8 cellular contexts compared by ENCODE assay signal in the genomic region with DNA sequence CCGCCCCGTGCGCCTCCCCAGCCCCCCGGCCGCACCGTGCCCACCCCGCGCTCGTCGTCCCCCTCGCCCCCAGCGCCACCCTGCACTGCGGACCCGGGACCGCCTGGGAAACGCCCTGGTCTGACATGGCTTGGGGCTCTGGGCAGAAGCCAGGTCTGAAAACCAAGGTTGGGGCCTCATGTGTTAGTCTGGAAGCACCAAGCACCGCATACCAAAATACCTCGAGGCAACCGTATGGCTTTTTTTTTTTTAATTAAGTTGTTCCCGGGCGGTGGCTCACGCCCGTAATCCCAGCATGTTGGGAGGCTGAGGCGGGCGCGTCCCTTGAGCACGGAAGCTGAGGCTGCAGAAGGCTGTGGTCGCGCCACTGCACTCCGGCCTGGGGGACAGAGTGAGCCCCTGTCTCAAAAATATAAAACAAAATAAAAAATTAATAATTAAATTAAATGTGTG.
DNase-seq lines count a peak whose midpoint lies in the region; ATAC-seq, FAIRE-seq and TF ChIP-seq lines count a peak whose summit lies in the region.

No MANE protein-coding gene starts in this region.

- TF ChIP-seq EP300 in K562 (IDR thresholded peaks at IDR 0.05; ENCODE audit: low read length), result no peak

- DNase-seq in NCI-H510A (lab: John Stamatoyannopoulos, UW) (peak; percentile 31), NCI-H510A treated with DMSO at 0.1 percent for 48 hours (lab: John Stamatoyannopoulos, UW) (no peak), HAP-1 (ENCODE audit: low spot score in 2 of 2) (peak in 1 of 2 experiments; percentile 13), NCI-H146 (lab: John Stamatoyannopoulos, UW) (peak; percentile 67), K562 (ENCODE audit: extremely low read depth in 1 of 4, low spot score in 3 of 4) (peak in 3 of 4 experiments; percentile 41 to 59 (median 54)), keratinocyte (ENCODE audit: low read depth, low spot score) (no peak), substantia nigra (lab: John Stamatoyannopoulos, UW) (peak in 21 of 49 donors; percentile 44 to 79 (median 58))

- FAIRE-seq in K562 (lab: Jason Lieb, UNC) (no peak), keratinocyte (lab: Jason Lieb, UNC) (no peak)

- no peaks in the 10 kb centered on the region; the same call in 1 of the 2 replicates for H3K27me3 ChIP-seq in HAP-1 (ENCODE audit: low read depth)
- no peaks in the 10 kb centered on the region for H3K27me3 ChIP-seq in K562 (ENCODE audit: control insufficient read depth in 2 of 2, insufficient read depth in 2 of 2, low read length in 2 of 2)
- H3K27me3 ChIP-seq in keratinocyte (ENCODE audit: control insufficient read depth, extremely low read depth, insufficient read depth, low read length), result no peaks in the 10 kb centered on the region

- H3K9me3 ChIP-seq in HAP-1, result no peaks in the 10 kb centered on the region
- no peaks in the 10 kb centered on the region for H3K9me3 ChIP-seq in K562 (replicated peaks; ENCODE audit: control insufficient read depth, insufficient read depth, low read depth, low read length)
- no peaks in the 10 kb centered on the region for H3K9me3 ChIP-seq in keratinocyte (ENCODE audit: control insufficient read depth, low read depth, low read length)

- H3K9ac ChIP-seq in K562 (ENCODE audit: insufficient read depth in 1 of 2, low read depth in 2 of 2, low read length in 2 of 2) (peak overlapping the region; percentile 83 to 94), keratinocyte (ENCODE audit: control insufficient read depth, extremely low read depth, insufficient read depth, low read length) (peak overlapping the region; percentile 97)

- 0 out of 2 replicates have a peak overlapping the region, but pooled peaks have one; percentile 58 for H2AFZ ChIP-seq in K562 (ENCODE audit: low read depth, low read length)
- peak overlapping the region; percentile 19 for H2AFZ ChIP-seq in keratinocyte (ENCODE audit: control insufficient read depth, low read length)

- H3K4me3 ChIP-seq in HAP-1 (peak overlapping the region; percentile 39), K562 (peak overlapping the region; percentile 35), keratinocyte (ENCODE audit: control insufficient read depth in 2 of 3, extremely low read depth in 1 of 3, insufficient read depth in 2 of 3, low read depth in 1 of 3, low read length in 3 of 3) (peak overlapping the region; percentile 32 to 64 (median 60))

- no peak for TF ChIP-seq CTCF in K562 (IDR thresholded peaks at IDR 0.05 in 2 of 3, conservative IDR thresholded peaks at IDR 0.05 in 1 of 3; ENCODE audit: insufficient read depth in 2 of 3, low read depth in 1 of 3, low read length in 3 of 3)
- TF ChIP-seq CTCF in keratinocyte (optimal IDR thresholded peaks at IDR 0.05 in 1 of 3, IDR thresholded peaks at IDR 0.05 in 1 of 3, conservative IDR thresholded peaks at IDR 0.05 in 1 of 3; ENCODE audit: extremely low read depth in 1 of 3, insufficient read depth in 2 of 3, low read length in 3 of 3), result no peak

- H3K9me1 ChIP-seq in K562 (ENCODE audit: control insufficient read depth, insufficient read depth, low read length) (no peaks in the 10 kb centered on the region), keratinocyte (ENCODE audit: control insufficient read depth, extremely low read depth, insufficient read depth, low read length) (no peaks in the 10 kb centered on the region)

- TF ChIP-seq RAD21 in K562 (CRISPR knock-in tag; conservative IDR thresholded peaks at IDR 0.05 in 1 of 2, IDR thresholded peaks at IDR 0.05 in 1 of 2), result no peak

- no peaks in the 10 kb centered on the region for H4K20me1 ChIP-seq in K562 (replicated peaks; ENCODE audit: control insufficient read depth, insufficient read depth, low read length)
- H4K20me1 ChIP-seq in keratinocyte (ENCODE audit: control insufficient read depth, extremely low read depth, insufficient read depth, low read length), result no peaks in the 10 kb centered on the region

- POLR2A ChIA-PET in K562 (lab: Yijun Ruan, JAX), result interaction anchor here (0.6 to 7.8 kb wide), 24 partner anchors 9 to 367 kb away, joined by 3 to 110 read pairs (median 6); a partner anchor contains a TSS

- H3K4me2 ChIP-seq in K562 (ENCODE audit: insufficient read depth, low read length) (peak overlapping the region; percentile 86), keratinocyte (ENCODE audit: control insufficient read depth, extremely low read depth, insufficient read depth, low read depth, low read length) (peak overlapping the region; percentile 80)

- CTCF ChIA-PET in K562 (lab: Yijun Ruan, JAX; ENCODE audit: low intra/inter-chr PET ratio), result interaction anchor here (1.1 to 3.6 kb wide), 2 partner anchors 96 to 110 kb away, joined by 3 to 11 read pairs; no protein-coding TSS in a partner anchor

- intact Hi-C loops in K562 (cut with micrococcal nuclease), result loop anchor here (1.0 kb wide), 1 partner anchor 110 kb away; no protein-coding TSS in a partner anchor

- H3K27ac ChIP-seq in K562 (ENCODE audit: extremely low read depth, low read depth, low read length) (peak overlapping the region; percentile 92), keratinocyte (ENCODE audit: control insufficient read depth, insufficient read depth, low read length) (peak overlapping the region; percentile 99), substantia nigra (ENCODE audit: low read depth, low read length, poor library complexity, severe bottlenecking) (peak overlapping the region; percentile 94)

- in situ Hi-C loops in HAP-1 (cut with MboI; ENCODE audit: low sequenced_read_pairs) (loop anchor here (10.0 kb wide), 1 partner anchor 106 kb away; no protein-coding TSS in a partner anchor), K562 (cut with MboI) (no loop called here)

- H3K79me2 ChIP-seq in K562 (ENCODE audit: control insufficient read depth, insufficient read depth, low read length) (peaks cover 41% of the 10 kb centered on the region), keratinocyte (ENCODE audit: control insufficient read depth, insufficient read depth, low read length) (peaks cover 2% of the 10 kb centered on the region)

- dilution Hi-C loops in keratinocyte (cut with MboI; ENCODE audit: extremely low pct_ligation_motif_present, low sequenced_read_pairs), result loop anchor here (25.0 kb wide), 1 partner anchor 104 kb away; a partner anchor contains a TSS

- under 1% methylated on average over 11 of the region's 30 CpGs for WGBS in K562 (ENCODE audit: insufficient coverage, low coverage, missing lambda C conversion rate)

- BruUV-seq in K562 (replicated peaks; lab: Mats Ljungman, UMichigan), result TSS peak; percentile 93

- ATAC-seq in K562 (peak; percentile 7), GM18861 (IDR thresholded peaks at IDR 0.05; ENCODE audit: unreplicated experiment) (no peak)

- H3K4me1 ChIP-seq in HAP-1 (peaks cover 36% of the 10 kb centered on the region), K562 (replicated peaks in 1 of 2; ENCODE audit: control insufficient read depth in 2 of 2, insufficient read depth in 2 of 2, low read length in 2 of 2) (peaks cover 21 to 38% of the 10 kb centered on the region in 2 experiments), keratinocyte (ENCODE audit: control insufficient read depth, extremely low read depth, insufficient read depth, low read length) (peaks cover 40% of the 10 kb centered on the region)

- TF ChIP-seq POLR2A in K562 (conservative IDR thresholded peaks at IDR 0.05), result no peak

- no peaks in the 10 kb centered on the region for H3K36me3 ChIP-seq in HAP-1 (replicated peaks)
- no peaks in the 10 kb centered on the region for H3K36me3 ChIP-seq in K562 (ENCODE audit: control insufficient read depth, insufficient read depth, low read length)
- no peaks in the 10 kb centered on the region for H3K36me3 ChIP-seq in keratinocyte (ENCODE audit: control insufficient read depth in 2 of 2, extremely low read depth in 1 of 2, insufficient read depth in 2 of 2, low read length in 2 of 2)

TF ChIP-seq in K562, 482 proteins besides CTCF, POLR2A, EP300 and RAD21 (continues in another document):
- TF ChIP-seq TSC22D4 (tag; IDR thresholded peaks at IDR 0.05) (no peak), SAFB (IDR thresholded peaks at IDR 0.05; ENCODE audit: borderline replicate concordance, low read depth, low read length) (no peak), ZFP30 (CRISPR knock-in tag; IDR thresholded peaks at IDR 0.05; ENCODE audit: borderline replicate concordance) (no peak), ZBED1 (IDR thresholded peaks at IDR 0.05) (no peak), SETDB1 (IDR thresholded peaks at IDR 0.05; ENCODE audit: low read length) (no peak), SUPT5H (IDR thresholded peaks at IDR 0.05) (peak; percentile 16; the same call in 1 of the 2 replicates), CSDE1 (IDR thresholded peaks at IDR 0.05) (no peak), BRD4 (IDR thresholded peaks at IDR 0.05) (peak; percentile 28; the same call in 1 of the 2 replicates), ZNF384 (IDR thresholded peaks at IDR 0.05; ENCODE audit: low read depth, low read length) (peak; percentile 32; the same call in 1 of the 2 replicates), HDAC1 (IDR thresholded peaks at IDR 0.05) (no peak), MAZ (CRISPR knock-in tag; conservative IDR thresholded peaks at IDR 0.05 in 1 of 2, IDR thresholded peaks at IDR 0.05 in 1 of 2) (no peak), STAT5A (IDR thresholded peaks at IDR 0.05; ENCODE audit: borderline replicate concordance, low read length) (no peak), RBBP5 (IDR thresholded peaks at IDR 0.05; ENCODE audit: borderline replicate concordance, insufficient read depth, low read length, poor library complexity, severe bottlenecking) (peak; percentile 35), NFYB (IDR thresholded peaks at IDR 0.05; ENCODE audit: extremely low read depth, insufficient read length) (no peak), LARP7 (IDR thresholded peaks at IDR 0.05) (no peak), MTA1 (IDR thresholded peaks at IDR 0.05; ENCODE audit: borderline replicate concordance) (no peak)
- TF ChIP-seq, protein P1, sequence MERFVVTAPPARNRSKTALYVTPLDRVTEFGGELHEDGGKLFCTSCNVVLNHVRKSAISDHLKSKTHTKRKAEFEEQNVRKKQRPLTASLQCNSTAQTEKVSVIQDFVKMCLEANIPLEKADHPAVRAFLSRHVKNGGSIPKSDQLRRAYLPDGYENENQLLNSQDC (CRISPR knock-in tag; IDR thresholded peaks at IDR 0.05), result no peak
- TF ChIP-seq, protein P2, sequence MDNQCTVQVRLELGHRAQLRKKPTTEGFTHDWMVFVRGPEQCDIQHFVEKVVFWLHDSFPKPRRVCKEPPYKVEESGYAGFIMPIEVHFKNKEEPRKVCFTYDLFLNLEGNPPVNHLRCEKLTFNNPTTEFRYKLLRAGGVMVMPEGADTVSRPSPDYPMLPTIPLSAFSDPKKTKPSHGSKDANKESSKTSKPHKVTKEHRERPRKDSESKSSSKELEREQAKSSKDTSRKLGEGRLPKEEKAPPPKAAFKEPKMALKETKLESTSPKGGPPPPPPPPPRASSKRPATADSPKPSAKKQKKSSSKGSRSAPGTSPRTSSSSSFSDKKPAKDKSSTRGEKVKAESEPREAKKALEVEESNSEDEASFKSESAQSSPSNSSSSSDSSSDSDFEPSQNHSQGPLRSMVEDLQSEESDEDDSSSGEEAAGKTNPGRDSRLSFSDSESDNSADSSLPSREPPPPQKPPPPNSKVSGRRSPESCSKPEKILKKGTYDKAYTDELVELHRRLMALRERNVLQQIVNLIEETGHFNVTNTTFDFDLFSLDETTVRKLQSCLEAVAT (IDR thresholded peaks at IDR 0.05), result peak; percentile 67 to 72; a peak in 3 of 4 replicates

Comparison
In these comparisons a context has a peak if more than half of its experiments do, and no peak if none do; other contexts are left out.
1. DNase-seq: peak in NCI-H510A (single experiment), NCI-H146 (single experiment) and K562 (3 of 4); none in NCI-H510A treated with DMSO at 0.1 percent for 48 hours (single experiment) and keratinocyte (single experiment).
2. Peak in every context shown above with its lines, with median percentiles within 50 percentile points of each other: H3K4me3 ChIP-seq and H3K27ac ChIP-seq.